In genomic region chr1:61343623-61344257, GRCh38 we compare ENCODE assay signal across 19 cellular contexts.
A peak's percentile ranks its signal among the peaks of the same experiment; 100 is the strongest.
DNase-seq lines count a peak whose midpoint lies in the region; ATAC-seq and TF ChIP-seq lines count a peak whose summit lies in the region.
"Had no signal": no experiment of that assay in that cellular context is flagged by ENCODE, and none has a peak within 500 bp of the region (broad histone marks: within the 10 kb centered on the region; RNA-seq: fewer than 3 reads in every experiment).

No MANE protein-coding gene starts in this region.

- H3K36me3 ChIP-seq in A673 (ENCODE audit: insufficient read depth, low read length, poor library complexity, severe bottlenecking) = no peaks in the 10 kb centered on the region
- no peaks in the 10 kb centered on the region for H3K36me3 ChIP-seq in Loucy (ENCODE audit: insufficient read depth, low read length)

- H3K79me2 ChIP-seq in Loucy (ENCODE audit: insufficient read depth, low read length) = no peaks in the 10 kb centered on the region

- H4K20me1 ChIP-seq in Loucy (ENCODE audit: insufficient read depth, low read length, poor library complexity, severe bottlenecking) = no peaks in the 10 kb centered on the region

- H3K27ac Mint-ChIP-seq in brain (peak overlapping the region; percentile 25 to 87 (median 82)), nephron (peak overlapping the region; percentile 92 to 96 (median 93))
- H3K27ac Mint-ChIP-seq: CD14-positive monocyte, IgD-negative memory B cell had no signal

- H3K4me3 ChIP-seq in A673 (ENCODE audit: low read depth, low read length, poor library complexity, severe bottlenecking) = no peak overlapping the region
- H3K4me3 ChIP-seq in Loucy (ENCODE audit: low read length, poor library complexity, severe bottlenecking) = no peak overlapping the region

- intact Hi-C loops in A673 (cut with micrococcal nuclease; ENCODE audit: unreplicated experiment) = loop anchor here (2.0 to 10.0 kb wide), 2 partner anchors 109 to 241 kb away; no protein-coding TSS in a partner anchor

- peaks cover 34% of the 10 kb centered on the region for H3K4me1 ChIP-seq in A673 (ENCODE audit: insufficient read depth, low read length, poor library complexity, severe bottlenecking)
- no peaks in the 10 kb centered on the region for H3K4me1 ChIP-seq in Loucy (ENCODE audit: insufficient read depth, low read length, poor library complexity, severe bottlenecking)

- H3K9me3 Mint-ChIP-seq in brain = peaks cover 0 to 11% (median 4%) of the 10 kb centered on the region in 5 experiments
- H3K9me3 Mint-ChIP-seq in nephron = peaks cover 2% of the 10 kb centered on the region

- H3K4me1 Mint-ChIP-seq in brain (peaks cover 44% of the 10 kb centered on the region), nephron (peaks cover 35% of the 10 kb centered on the region)
- H3K4me1 Mint-ChIP-seq: IgD-negative memory B cell had no signal

- no peaks in the 10 kb centered on the region for H3K9me2 ChIP-seq in Loucy (replicated peaks; ENCODE audit: low read depth, low read length)

- H3K27me3 ChIP-seq in A673 (replicated peaks; ENCODE audit: insufficient read depth, low read depth, low read length, poor library complexity) = no peaks in the 10 kb centered on the region
- H3K27me3 ChIP-seq in Loucy (ENCODE audit: insufficient read depth, low read length, poor library complexity, severe bottlenecking) = no peaks in the 10 kb centered on the region

- ATAC-seq in HG03159 (IDR thresholded peaks at IDR 0.05; ENCODE audit: unreplicated experiment) = no peak

- H3K9ac ChIP-seq in Loucy (ENCODE audit: low read depth, low read length, poor library complexity, severe bottlenecking) = no peak overlapping the region

- CTCF ChIA-PET in A673 (lab: Charles Lee) = no interaction called here

- H3K36me3 Mint-ChIP-seq in brain = peaks cover 40% of the 10 kb centered on the region
- peaks cover 42% of the 10 kb centered on the region for H3K36me3 Mint-ChIP-seq in nephron (ENCODE audit: low read depth)
- H3K36me3 Mint-ChIP-seq: IgD-negative memory B cell had no signal

- no peaks in the 10 kb centered on the region for H3F3A ChIP-seq in Loucy (ENCODE audit: low read depth)

- no TSS peak for BruUV-seq in A673 (replicated peaks; lab: Mats Ljungman, UMichigan)

- H3K27ac ChIP-seq in A673 (ENCODE audit: low read depth, low read length, poor library complexity, severe bottlenecking) = peak overlapping the region; percentile 68

- DNase-seq in A673 (ENCODE audit: low spot score) (peak; percentile 80), DMS79 treated with DMSO at 0.1 percent for 48 hours (lab: John Stamatoyannopoulos, UW) (no peak), NCI-H187 treated with DMSO at 0.1 percent for 48 hours (lab: John Stamatoyannopoulos, UW) (no peak), glomerular visceral epithelial cell (ENCODE audit: extremely low spot score) (no peak)
- DNase-seq: DMS 273 treated with DMSO at 0.1 percent for 48 hours, GF-D8, Kasumi-1, NCI-H1105, NCI-H1694, NCI-H2107, NCI-H226, NCI-H524 treated with DMSO at 0.1 percent for 48 hours, SHP77 treated with DMSO at 0.1 percent for 48 hours had no signal

- H3K27me3 Mint-ChIP-seq in brain (no peaks in the 10 kb centered on the region), nephron (ENCODE audit: low read depth) (no peaks in the 10 kb centered on the region)

- no peak overlapping the region for H2AFZ ChIP-seq in Loucy (ENCODE audit: low read length)

- H3K4me3 Mint-ChIP-seq in brain (peak overlapping the region; percentile 4 to 75 (median 44)), nephron (peak overlapping the region in 2 of 3 experiments; percentile 29 to 43)
- H3K4me3 Mint-ChIP-seq: CD14-positive monocyte, IgD-negative memory B cell had no signal

- TF ChIP-seq CTCF in A673 (conservative IDR thresholded peaks at IDR 0.05; ENCODE audit: low read depth, low read length) = no peak
- no peak for TF ChIP-seq CTCF in Loucy (conservative IDR thresholded peaks at IDR 0.05; ENCODE audit: low read length)
- no peak for TF ChIP-seq CTCF in brain (conservative IDR thresholded peaks at IDR 0.05)
- TF ChIP-seq CTCF in nephron (IDR thresholded peaks at IDR 0.05; ENCODE audit: unreplicated experiment in 3 of 3) = no peak

- POLR2A ChIA-PET in A673 (lab: Charles Lee; ENCODE audit: low non-redundant PET) = no interaction called here

- H3K9me3 ChIP-seq in A673 (ENCODE audit: low read depth, low read length, poor library complexity, severe bottlenecking) = no peaks in the 10 kb centered on the region
- no peaks in the 10 kb centered on the region for H3K9me3 ChIP-seq in Loucy (ENCODE audit: insufficient read depth, low read depth, low read length)

- H3K4me2 ChIP-seq in Loucy (ENCODE audit: low read depth, low read length, poor library complexity, severe bottlenecking) = peak overlapping the region; percentile 28
